Comparison of ENCODE assay signal across 11 cellular contexts in genomic region chrX:153828723-153829548, GRCh38. TPM values are rescaled to one million over a fixed set of nuclear protein-coding genes. Genes with fewer than 3 reads are reported as not detected.
DNase-seq lines count a peak whose midpoint lies in the region; ATAC-seq, FAIRE-seq and TF ChIP-seq lines count a peak whose summit lies in the region.
"Had no signal": no experiment of that assay in that cellular context is flagged by ENCODE, and none has a peak within 500 bp of the region (broad histone marks: within the 10 kb centered on the region; RNA-seq: fewer than 3 reads in every experiment).

No MANE protein-coding gene starts in this region.

- no peak for TF ChIP-seq POLR2A in A549 (IDR thresholded peaks at IDR 0.05; ENCODE audit: low read length)

- H3K36me3 ChIP-seq in GM23338 (ENCODE audit: insufficient read depth) = no peaks in the 10 kb centered on the region
- no peaks in the 10 kb centered on the region for H3K36me3 ChIP-seq in PC-9 (ENCODE audit: low read depth)
- H3K36me3 ChIP-seq: neutrophil had no signal

- H3K27me3 ChIP-seq in GM23338 (ENCODE audit: insufficient read depth) (no peaks in the 10 kb centered on the region), PC-9 (ENCODE audit: insufficient read depth, low read depth) (peaks cover 42% of the 10 kb centered on the region)

- H2AFZ ChIP-seq in GM23338 (no peak overlapping the region), PC-9 (no peak overlapping the region)

- no peak for TF ChIP-seq EP300 in A549 (IDR thresholded peaks at IDR 0.05)

- H3K27ac Mint-ChIP-seq in GM23338 (no peak overlapping the region), nephron progenitor cell (no peak overlapping the region)

- no peak for TF ChIP-seq CTCF in A549 (IDR thresholded peaks at IDR 0.05)
- no peak for TF ChIP-seq CTCF in GM23338 (conservative IDR thresholded peaks at IDR 0.05; ENCODE audit: low read depth in 2 of 2)
- no peak for TF ChIP-seq CTCF in nephron progenitor cell (IDR thresholded peaks at IDR 0.05)
- no peak for TF ChIP-seq CTCF in PC-9 (conservative IDR thresholded peaks at IDR 0.05)

- WGBS in A549 (ENCODE audit: missing lambda C conversion rate) = 24% methylated on average over 20 of the region's 50 CpGs

- no TSS peak for BruUV-seq in PC-9 (replicated peaks; lab: Mats Ljungman, UMichigan)

- H4K20me1 ChIP-seq in GM23338 (replicated peaks; ENCODE audit: insufficient read depth) (no peaks in the 10 kb centered on the region; the same call in 1 of the 2 replicates), PC-9 (ENCODE audit: insufficient read depth) (no peaks in the 10 kb centered on the region)

- intact Hi-C loops in PC-9 (cut with micrococcal nuclease; ENCODE audit: unreplicated experiment) = no loop called here

- H3F3A ChIP-seq in GM23338 (replicated peaks; ENCODE audit: low read depth) (no peaks in the 10 kb centered on the region), PC-9 (ENCODE audit: insufficient read depth, low read depth) (no peaks in the 10 kb centered on the region)

- TF ChIP-seq RAD21 in A549 (conservative IDR thresholded peaks at IDR 0.05 in 1 of 2, IDR thresholded peaks at IDR 0.05 in 1 of 2) = no peak

- H3K27me3 Mint-ChIP-seq in GM23338 (ENCODE audit: insufficient read depth, low read depth, poor library complexity) = peaks cover 12% of the 10 kb centered on the region
- peaks cover 70% of the 10 kb centered on the region for H3K27me3 Mint-ChIP-seq in nephron progenitor cell (ENCODE audit: low read depth, poor library complexity)

- H3K36me3 Mint-ChIP-seq in GM23338 (ENCODE audit: low read depth) (peaks cover 20% of the 10 kb centered on the region), nephron progenitor cell (ENCODE audit: low read depth) (no peaks in the 10 kb centered on the region)

- CTCF ChIA-PET in A549 (lab: Yijun Ruan, JAX) (interaction anchor here (1.2 kb wide), 1 partner anchor 66 kb away, joined by 4 read pairs; no protein-coding TSS in a partner anchor), PC-9 (lab: Charles Lee) (no interaction called here)

- peak; percentile 32 to 69; a peak in 3 of 6 replicates for ATAC-seq in A549
- ATAC-seq in GM23338 = peak; percentile 51
- no peak for ATAC-seq in GM21526 (IDR thresholded peaks at IDR 0.05; ENCODE audit: low FRiP score, unreplicated experiment)
- ATAC-seq in HG03135 (IDR thresholded peaks at IDR 0.05; ENCODE audit: unreplicated experiment) = no peak

- H3K9me2 ChIP-seq in GM23338 (ENCODE audit: insufficient read depth) (no peaks in the 10 kb centered on the region), PC-9 (ENCODE audit: insufficient read depth) (no peaks in the 10 kb centered on the region)

- H3K9me3 Mint-ChIP-seq in GM23338 (no peaks in the 10 kb centered on the region), nephron progenitor cell (peaks cover 63% of the 10 kb centered on the region)

- H3K4me3 Mint-ChIP-seq in GM23338 (peak overlapping the region; percentile 83), nephron progenitor cell (peak overlapping the region; percentile 77)

- H3K4me1 Mint-ChIP-seq in GM23338 = peaks cover 41% of the 10 kb centered on the region
- peaks cover 3% of the 10 kb centered on the region for H3K4me1 Mint-ChIP-seq in nephron progenitor cell

- DNase-seq in A549 (ENCODE audit: low read depth in 1 of 2, low spot score in 1 of 2) = peak in 1 of 2 experiments; percentile 36
- peak; percentile 74 for DNase-seq in GM23338 (ENCODE audit: low spot score)
- peak; percentile 62 for DNase-seq in ecto neural progenitor cell (ENCODE audit: low spot score)
- DNase-seq in nephron progenitor cell = peak; percentile 44
- no peak for DNase-seq in PC-9
- no peak for DNase-seq in mucosa of gallbladder (ENCODE audit: low spot score)
- DNase-seq: DND-41, NCI-H1092 treated with DMSO at 0.1 percent for 48 hours had no signal

- peak overlapping the region; percentile 60 for H3K4me3 ChIP-seq in A549
- peak overlapping the region; percentile 75 for H3K4me3 ChIP-seq in GM23338
- no peak overlapping the region for H3K4me3 ChIP-seq in PC-9

- H3K27ac ChIP-seq in A549 (peak overlapping the region in 1 of 2 experiments; percentile 82; a peak in 3 of 6 replicates), GM23338 (ENCODE audit: low read depth) (peak overlapping the region; percentile 95), PC-9 (no peak overlapping the region)
- H3K27ac ChIP-seq: neutrophil had no signal

- peaks cover 67% of the 10 kb centered on the region for H3K79me2 ChIP-seq in GM23338 (replicated peaks; ENCODE audit: insufficient read depth)
- no peaks in the 10 kb centered on the region for H3K79me2 ChIP-seq in PC-9 (ENCODE audit: low read depth)

- H3K4me1 ChIP-seq in A549 = 0 out of 3 replicates have a peak, but pooled peaks cover 8% of the 10 kb centered on the region
- peaks cover 28% of the 10 kb centered on the region for H3K4me1 ChIP-seq in GM23338 (ENCODE audit: insufficient read depth)
- no peaks in the 10 kb centered on the region for H3K4me1 ChIP-seq in PC-9 (replicated peaks; ENCODE audit: insufficient read depth)

- POLR2A ChIA-PET in A549 (lab: Yijun Ruan, JAX) = no interaction called here
- POLR2A ChIA-PET in PC-9 (lab: Charles Lee; ENCODE audit: unreplicated experiment) = no interaction called here

- H3K9me3 ChIP-seq in A549 = no peaks in the 10 kb centered on the region
- H3K9me3 ChIP-seq in PC-9 (ENCODE audit: insufficient read depth, low read depth) = no peaks in the 10 kb centered on the region
- H3K9me3 ChIP-seq: neutrophil had no signal

- no peak for FAIRE-seq in A549 (lab: Jason Lieb, UNC)

- H3K4me2 ChIP-seq in A549 (peak overlapping the region; percentile 100), GM23338 (peak overlapping the region; percentile 76), PC-9 (no peak overlapping the region)

TF ChIP-seq in A549, 52 proteins besides CTCF, POLR2A, EP300 and RAD21 (continues in another document):
- no peak for TF ChIP-seq HEYL (CRISPR knock-in tag; IDR thresholded peaks at IDR 0.05)
- TF ChIP-seq SREBF2 (IDR thresholded peaks at IDR 0.05) = no peak
- TF ChIP-seq HES2 (IDR thresholded peaks at IDR 0.05) = no peak

RNA-seq across cellular contexts. Expression of gene PDZD4, which starts 1.4 kb away (rescaled TPM):
- polyA plus RNA-seq in A549 (2011; rRNA removed) = 1.2 and 1.3 TPM in 2 replicates
- 1.7 and 2.0 TPM in 2 replicates for polyA plus RNA-seq in A549 (2012; cell fraction: cytosol; rRNA removed)
- polyA plus RNA-seq in A549 (2012; cell fraction: nucleus; rRNA removed) = 4.9 and 5.2 TPM in 2 replicates
- polyA plus RNA-seq in A549 (2017; fragmentation: RNase III; extraction: RNeasy Plus Mini Kit Qiagen cat#74134 plus additional on column Dnase treatment) = 2.3 to 3.0 TPM (median 2.4 TPM) in 3 replicates
- 1.3 and 1.6 TPM in 2 replicates for polyA minus RNA-seq in A549 (2011; rRNA and poly(A)+ RNA removed)
- 194 and 230 TPM in 2 replicates for total RNA-seq in GM23338 (2014; rRNA removed; shearing (Covaris generic))
- 30.5 and 34.5 TPM in 2 replicates for polyA plus RNA-seq in GM23338 (2016; fragmentation: Nextera tagmentation; extraction: Ambion mirVana)
- 0.17 and 0.25 TPM in 2 replicates for total RNA-seq in PC-9 (2021)
- total RNA-seq in mucosa of gallbladder = 15.1 TPM

RNA-seq across cellular contexts. Expression of gene SSR4, which starts 34.5 kb away (rescaled TPM):
- polyA plus RNA-seq in A549 (2011; rRNA removed) (212 and 293 TPM in 2 replicates), A549 (2017; fragmentation: RNase III; extraction: RNeasy Plus Mini Kit Qiagen cat#74134 plus additional on column Dnase treatment) (347 to 354 TPM (median 352 TPM) in 3 replicates), GM23338 (2016; fragmentation: Nextera tagmentation; extraction: Ambion mirVana) (352 and 404 TPM in 2 replicates)
- polyA plus RNA-seq in A549 (2012; cell fraction: cytosol; rRNA removed) = 446 and 484 TPM in 2 replicates
- polyA plus RNA-seq in A549 (2012; cell fraction: nucleus; rRNA removed) = 340 and 444 TPM in 2 replicates
- polyA minus RNA-seq in A549 (2011; rRNA and poly(A)+ RNA removed) = 139 and 189 TPM in 2 replicates
- 107 and 168 TPM in 2 replicates for total RNA-seq in GM23338 (2014; rRNA removed; shearing (Covaris generic))
- total RNA-seq in PC-9 (2021) (223 and 310 TPM in 2 replicates), mucosa of gallbladder (401 TPM)

RNA-seq across cellular contexts. Expression of gene IDH3G, which starts 34.8 kb away (rescaled TPM):
- polyA plus RNA-seq in A549 (2011; rRNA removed) (45.6 and 50.7 TPM in 2 replicates), A549 (2017; fragmentation: RNase III; extraction: RNeasy Plus Mini Kit Qiagen cat#74134 plus additional on column Dnase treatment) (58.5 to 60.3 TPM (median 59.9 TPM) in 3 replicates), GM23338 (2016; fragmentation: Nextera tagmentation; extraction: Ambion mirVana) (41.4 and 45.5 TPM in 2 replicates)
- polyA plus RNA-seq in A549 (2012; cell fraction: cytosol; rRNA removed) = 115 and 121 TPM in 2 replicates
- 209 and 300 TPM in 2 replicates for polyA plus RNA-seq in A549 (2012; cell fraction: nucleus; rRNA removed)
- polyA minus RNA-seq in A549 (2011; rRNA and poly(A)+ RNA removed) = 102 and 107 TPM in 2 replicates
- 43.0 and 49.0 TPM in 2 replicates for total RNA-seq in GM23338 (2014; rRNA removed; shearing (Covaris generic))
- total RNA-seq in PC-9 (2021) (47.7 and 63.4 TPM in 2 replicates), mucosa of gallbladder (51.5 TPM)

RNA-seq across cellular contexts. Expression of gene SRPK3, which starts 48.1 kb away (rescaled TPM):
- polyA plus RNA-seq in A549 (2011; rRNA removed) = not detected in 2 replicates
- 0.04 and 0.08 TPM in 2 replicates for polyA plus RNA-seq in A549 (2012; cell fraction: cytosol; rRNA removed)
- polyA plus RNA-seq in A549 (2012; cell fraction: nucleus; rRNA removed) = 0.17 and 0.35 TPM in 2 replicates
- polyA plus RNA-seq in A549 (2017; fragmentation: RNase III; extraction: RNeasy Plus Mini Kit Qiagen cat#74134 plus additional on column Dnase treatment) = 0.03 to 0.08 TPM (median 0.05 TPM) in 3 replicates
- not detected in 2 replicates for polyA minus RNA-seq in A549 (2011; rRNA and poly(A)+ RNA removed)
- total RNA-seq in GM23338 (2014; rRNA removed; shearing (Covaris generic)) = 0.23 TPM in 1 of 2 replicates, not detected in the other
- polyA plus RNA-seq in GM23338 (2016; fragmentation: Nextera tagmentation; extraction: Ambion mirVana) = 0.15 and 0.19 TPM in 2 replicates
- total RNA-seq in PC-9 (2021) = 0.40 and 0.46 TPM in 2 replicates
- total RNA-seq in mucosa of gallbladder = 5.8 TPM

RNA-seq across cellular contexts. Expression of gene L1CAM, which starts 57.0 kb away (rescaled TPM):
- polyA plus RNA-seq in A549 (2011; rRNA removed) (1.9 and 3.1 TPM in 2 replicates), A549 (2017; fragmentation: RNase III; extraction: RNeasy Plus Mini Kit Qiagen cat#74134 plus additional on column Dnase treatment) (12.8 to 14.2 TPM (median 13.3 TPM) in 3 replicates), GM23338 (2016; fragmentation: Nextera tagmentation; extraction: Ambion mirVana) (7.4 and 7.8 TPM in 2 replicates)
- polyA plus RNA-seq in A549 (2012; cell fraction: cytosol; rRNA removed) = 2.7 and 4.0 TPM in 2 replicates
- 10.8 and 12.9 TPM in 2 replicates for polyA plus RNA-seq in A549 (2012; cell fraction: nucleus; rRNA removed)
- 4.3 and 5.0 TPM in 2 replicates for polyA minus RNA-seq in A549 (2011; rRNA and poly(A)+ RNA removed)
- 27.6 and 29.2 TPM in 2 replicates for total RNA-seq in GM23338 (2014; rRNA removed; shearing (Covaris generic))
- total RNA-seq in PC-9 (2021) (68.8 and 79.0 TPM in 2 replicates), mucosa of gallbladder (10.0 TPM)

Comparison
In these comparisons a context has a peak if more than half of its experiments do, and no peak if none do; other contexts are left out.
1. ATAC-seq: peak in A549 (2 of 2) and GM23338 (single experiment); none in GM21526 (single experiment) and HG03135 (single experiment).
2. DNase-seq: peak in GM23338 (single experiment), ecto neural progenitor cell (single experiment) and nephron progenitor cell (single experiment); none in PC-9 (0 of 2) and mucosa of gallbladder (single experiment).
3. RNA of gene PDZD4, which starts 1.4 kb away (total RNA-seq): 194 to 230 TPM in GM23338; 15.1 TPM in mucosa of gallbladder (single experiment) and 0.17 to 0.25 TPM in PC-9; every median in the first group is over 10 times any median in the second.